Comparison of ENCODE assay signal across 1 cellular context in the genomic region with DNA sequence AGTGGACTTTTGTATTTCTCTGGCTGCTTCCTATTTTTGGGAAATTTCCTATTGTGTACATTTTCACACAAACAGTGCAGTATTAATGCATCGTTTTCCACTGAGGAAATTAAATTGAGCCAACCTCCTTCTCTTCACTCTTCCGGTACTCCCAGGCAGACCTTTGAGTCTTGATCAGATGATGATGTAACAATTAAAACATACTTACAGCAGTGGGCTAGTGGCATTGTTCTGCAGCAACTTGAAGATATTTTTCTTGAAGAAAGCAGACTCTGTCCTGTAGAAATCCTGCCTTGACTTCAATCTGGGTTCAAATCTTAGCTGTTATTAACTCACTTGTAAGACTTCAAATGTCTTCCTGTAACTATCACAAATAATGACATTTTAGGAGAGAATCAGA.
TF ChIP-seq lines count a peak whose summit lies in the region.

No MANE protein-coding gene starts in this region.

TF ChIP-seq in GM23338, 12 proteins besides CTCF, POLR2A, EP300 and RAD21 (continued from another document):
- TF ChIP-seq, protein P1, sequence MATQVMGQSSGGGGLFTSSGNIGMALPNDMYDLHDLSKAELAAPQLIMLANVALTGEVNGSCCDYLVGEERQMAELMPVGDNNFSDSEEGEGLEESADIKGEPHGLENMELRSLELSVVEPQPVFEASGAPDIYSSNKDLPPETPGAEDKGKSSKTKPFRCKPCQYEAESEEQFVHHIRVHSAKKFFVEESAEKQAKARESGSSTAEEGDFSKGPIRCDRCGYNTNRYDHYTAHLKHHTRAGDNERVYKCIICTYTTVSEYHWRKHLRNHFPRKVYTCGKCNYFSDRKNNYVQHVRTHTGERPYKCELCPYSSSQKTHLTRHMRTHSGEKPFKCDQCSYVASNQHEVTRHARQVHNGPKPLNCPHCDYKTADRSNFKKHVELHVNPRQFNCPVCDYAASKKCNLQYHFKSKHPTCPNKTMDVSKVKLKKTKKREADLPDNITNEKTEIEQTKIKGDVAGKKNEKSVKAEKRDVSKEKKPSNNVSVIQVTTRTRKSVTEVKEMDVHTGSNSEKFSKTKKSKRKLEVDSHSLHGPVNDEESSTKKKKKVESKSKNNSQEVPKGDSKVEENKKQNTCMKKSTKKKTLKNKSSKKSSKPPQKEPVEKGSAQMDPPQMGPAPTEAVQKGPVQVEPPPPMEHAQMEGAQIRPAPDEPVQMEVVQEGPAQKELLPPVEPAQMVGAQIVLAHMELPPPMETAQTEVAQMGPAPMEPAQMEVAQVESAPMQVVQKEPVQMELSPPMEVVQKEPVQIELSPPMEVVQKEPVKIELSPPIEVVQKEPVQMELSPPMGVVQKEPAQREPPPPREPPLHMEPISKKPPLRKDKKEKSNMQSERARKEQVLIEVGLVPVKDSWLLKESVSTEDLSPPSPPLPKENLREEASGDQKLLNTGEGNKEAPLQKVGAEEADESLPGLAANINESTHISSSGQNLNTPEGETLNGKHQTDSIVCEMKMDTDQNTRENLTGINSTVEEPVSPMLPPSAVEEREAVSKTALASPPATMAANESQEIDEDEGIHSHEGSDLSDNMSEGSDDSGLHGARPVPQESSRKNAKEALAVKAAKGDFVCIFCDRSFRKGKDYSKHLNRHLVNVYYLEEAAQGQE (IDR thresholded peaks at IDR 0.05; ENCODE audit: unreplicated experiment): no peak
- TF ChIP-seq, protein P2, sequence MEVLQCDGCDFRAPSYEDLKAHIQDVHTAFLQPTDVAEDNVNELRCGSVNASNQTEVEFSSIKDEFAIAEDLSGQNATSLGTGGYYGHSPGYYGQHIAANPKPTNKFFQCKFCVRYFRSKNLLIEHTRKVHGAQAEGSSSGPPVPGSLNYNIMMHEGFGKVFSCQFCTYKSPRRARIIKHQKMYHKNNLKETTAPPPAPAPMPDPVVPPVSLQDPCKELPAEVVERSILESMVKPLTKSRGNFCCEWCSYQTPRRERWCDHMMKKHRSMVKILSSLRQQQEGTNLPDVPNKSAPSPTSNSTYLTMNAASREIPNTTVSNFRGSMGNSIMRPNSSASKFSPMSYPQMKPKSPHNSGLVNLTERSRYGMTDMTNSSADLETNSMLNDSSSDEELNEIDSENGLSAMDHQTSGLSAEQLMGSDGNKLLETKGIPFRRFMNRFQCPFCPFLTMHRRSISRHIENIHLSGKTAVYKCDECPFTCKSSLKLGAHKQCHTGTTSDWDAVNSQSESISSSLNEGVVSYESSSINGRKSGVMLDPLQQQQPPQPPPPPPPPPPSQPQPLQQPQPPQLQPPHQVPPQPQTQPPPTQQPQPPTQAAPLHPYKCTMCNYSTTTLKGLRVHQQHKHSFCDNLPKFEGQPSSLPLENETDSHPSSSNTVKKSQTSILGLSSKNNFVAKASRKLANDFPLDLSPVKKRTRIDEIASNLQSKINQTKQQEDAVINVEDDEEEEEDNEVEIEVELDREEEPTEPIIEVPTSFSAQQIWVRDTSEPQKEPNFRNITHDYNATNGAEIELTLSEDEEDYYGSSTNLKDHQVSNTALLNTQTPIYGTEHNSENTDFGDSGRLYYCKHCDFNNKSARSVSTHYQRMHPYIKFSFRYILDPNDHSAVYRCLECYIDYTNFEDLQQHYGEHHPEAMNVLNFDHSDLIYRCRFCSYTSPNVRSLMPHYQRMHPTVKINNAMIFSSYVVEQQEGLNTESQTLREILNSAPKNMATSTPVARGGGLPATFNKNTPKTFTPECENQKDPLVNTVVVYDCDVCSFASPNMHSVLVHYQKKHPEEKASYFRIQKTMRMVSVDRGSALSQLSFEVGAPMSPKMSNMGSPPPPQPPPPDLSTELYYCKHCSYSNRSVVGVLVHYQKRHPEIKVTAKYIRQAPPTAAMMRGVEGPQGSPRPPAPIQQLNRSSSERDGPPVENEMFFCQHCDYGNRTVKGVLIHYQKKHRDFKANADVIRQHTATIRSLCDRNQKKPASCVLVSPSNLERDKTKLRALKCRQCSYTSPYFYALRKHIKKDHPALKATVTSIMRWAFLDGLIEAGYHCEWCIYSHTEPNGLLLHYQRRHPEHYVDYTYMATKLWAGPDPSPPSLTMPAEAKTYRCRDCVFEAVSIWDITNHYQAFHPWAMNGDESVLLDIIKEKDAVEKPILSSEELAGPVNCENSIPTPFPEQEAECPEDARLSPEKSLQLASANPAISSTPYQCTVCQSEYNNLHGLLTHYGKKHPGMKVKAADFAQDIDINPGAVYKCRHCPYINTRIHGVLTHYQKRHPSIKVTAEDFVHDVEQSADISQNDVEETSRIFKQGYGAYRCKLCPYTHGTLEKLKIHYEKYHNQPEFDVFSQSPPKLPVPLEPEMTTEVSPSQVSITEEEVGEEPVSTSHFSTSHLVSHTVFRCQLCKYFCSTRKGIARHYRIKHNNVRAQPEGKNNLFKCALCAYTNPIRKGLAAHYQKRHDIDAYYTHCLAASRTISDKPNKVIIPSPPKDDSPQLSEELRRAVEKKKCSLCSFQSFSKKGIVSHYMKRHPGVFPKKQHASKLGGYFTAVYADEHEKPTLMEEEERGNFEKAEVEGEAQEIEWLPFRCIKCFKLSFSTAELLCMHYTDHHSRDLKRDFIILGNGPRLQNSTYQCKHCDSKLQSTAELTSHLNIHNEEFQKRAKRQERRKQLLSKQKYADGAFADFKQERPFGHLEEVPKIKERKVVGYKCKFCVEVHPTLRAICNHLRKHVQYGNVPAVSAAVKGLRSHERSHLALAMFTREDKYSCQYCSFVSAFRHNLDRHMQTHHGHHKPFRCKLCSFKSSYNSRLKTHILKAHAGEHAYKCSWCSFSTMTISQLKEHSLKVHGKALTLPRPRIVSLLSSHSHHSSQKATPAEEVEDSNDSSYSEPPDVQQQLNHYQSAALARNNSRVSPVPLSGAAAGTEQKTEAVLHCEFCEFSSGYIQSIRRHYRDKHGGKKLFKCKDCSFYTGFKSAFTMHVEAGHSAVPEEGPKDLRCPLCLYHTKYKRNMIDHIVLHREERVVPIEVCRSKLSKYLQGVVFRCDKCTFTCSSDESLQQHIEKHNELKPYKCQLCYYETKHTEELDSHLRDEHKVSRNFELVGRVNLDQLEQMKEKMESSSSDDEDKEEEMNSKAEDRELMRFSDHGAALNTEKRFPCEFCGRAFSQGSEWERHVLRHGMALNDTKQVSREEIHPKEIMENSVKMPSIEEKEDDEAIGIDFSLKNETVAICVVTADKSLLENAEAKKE (CRISPR knock-in tag; IDR thresholded peaks at IDR 0.05): no peak
- no peak for TF ChIP-seq ZNF331 (CRISPR knock-in tag; IDR thresholded peaks at IDR 0.05; ENCODE audit: low read depth)
- no peak for TF ChIP-seq ZNF114 (CRISPR knock-in tag; IDR thresholded peaks at IDR 0.05)
